In genomic region chr15:73598540-73599195, GRCh38 we compare ENCODE assay signal across 13 cellular contexts. TPM values are rescaled to one million over a fixed set of nuclear protein-coding genes. Genes with fewer than 3 reads are reported as not detected.
DNase-seq lines count a peak whose midpoint lies in the region; ATAC-seq, FAIRE-seq and TF ChIP-seq lines count a peak whose summit lies in the region.
"Had no signal": no experiment of that assay in that cellular context is flagged by ENCODE, and none has a peak within 500 bp of the region (broad histone marks: within the 10 kb centered on the region; RNA-seq: fewer than 3 reads in every experiment).

No MANE protein-coding gene starts in this region.

- no peak overlapping the region for H2AFZ ChIP-seq in GM23338

- H3K4me1 Mint-ChIP-seq in GM23338 (peaks cover 48% of the 10 kb centered on the region), brain (peaks cover 65% of the 10 kb centered on the region)

- no peaks in the 10 kb centered on the region for H3K36me3 Mint-ChIP-seq in GM23338 (ENCODE audit: low read depth)
- H3K36me3 Mint-ChIP-seq in brain: peaks cover 3% of the 10 kb centered on the region

- H3K79me2 ChIP-seq in GM23338 (replicated peaks; ENCODE audit: insufficient read depth): peaks cover 100% of the 10 kb centered on the region

- peak; percentile 12; the same call in 2 of the 3 replicates for ATAC-seq in GM23338
- ATAC-seq: upper lobe of right lung had no signal

- 0 out of 2 replicates have a peak, but pooled peaks cover 2% of the 10 kb centered on the region for H3F3A ChIP-seq in GM23338 (replicated peaks; ENCODE audit: low read depth)

- H3K4me2 ChIP-seq in GM23338: no peak overlapping the region

- H4K20me1 ChIP-seq in GM23338 (replicated peaks; ENCODE audit: insufficient read depth): peaks cover 84% of the 10 kb centered on the region

- H3K4me3 ChIP-seq in GM23338 (no peak overlapping the region), breast epithelium (no peak overlapping the region)
- H3K4me3 ChIP-seq: lung, upper lobe of right lung had no signal

- H3K27me3 Mint-ChIP-seq in GM23338 (ENCODE audit: insufficient read depth, low read depth, poor library complexity): peaks cover 2% of the 10 kb centered on the region
- no peaks in the 10 kb centered on the region for H3K27me3 Mint-ChIP-seq in brain

- H3K36me3 ChIP-seq in GM23338 (ENCODE audit: insufficient read depth) (peaks cover 9% of the 10 kb centered on the region; the same call in 1 of the 2 replicates), breast epithelium (no peaks in the 10 kb centered on the region)
- H3K36me3 ChIP-seq: upper lobe of right lung had no signal

- H3K9me3 Mint-ChIP-seq in GM23338 (no peaks in the 10 kb centered on the region), brain (no peaks in the 10 kb centered on the region)

- DNase-seq in GM23338 (ENCODE audit: low spot score) (no peak), left kidney (ENCODE audit: low read depth, low spot score) (peak; percentile 32), GM12892 (ENCODE audit: insufficient read length) (no peak), breast epithelium (ENCODE audit: low spot score in 2 of 2) (no peak)
- no peak for DNase-seq in stimulated activated CD4-positive, alpha-beta T cell treated with anti-CD3 and anti-CD28 coated beads, Interleukin-4, amount 100 ng/mL, for 4 hours
- DNase-seq: activated gamma-delta T cell, NCI-H1048, NCI-H2227 treated with DMSO at 0.1 percent for 48 hours, nucleus accumbens, upper lobe of right lung had no signal

- no peak overlapping the region for H3K4me3 Mint-ChIP-seq in GM23338
- no peak overlapping the region for H3K4me3 Mint-ChIP-seq in brain

- no peaks in the 10 kb centered on the region for H3K9me2 ChIP-seq in GM23338 (ENCODE audit: insufficient read depth)

- intact Hi-C loops in breast epithelium (cut with DNase I; ENCODE audit: low total_unique reads): no loop called here

- FAIRE-seq in GM12892 (lab: Jason Lieb, UNC): no peak

- no peaks in the 10 kb centered on the region for H3K9me3 ChIP-seq in breast epithelium
- H3K9me3 ChIP-seq: upper lobe of right lung had no signal

- no peaks in the 10 kb centered on the region for H3K27me3 ChIP-seq in GM23338 (ENCODE audit: insufficient read depth)
- no peaks in the 10 kb centered on the region for H3K27me3 ChIP-seq in breast epithelium
- H3K27me3 ChIP-seq: upper lobe of right lung had no signal

- H3K27ac Mint-ChIP-seq in GM23338: no peak overlapping the region
- peak overlapping the region in 3 of 5 experiments; percentile 55 to 72 (median 63) for H3K27ac Mint-ChIP-seq in brain

- no peak for TF ChIP-seq CTCF in GM23338 (conservative IDR thresholded peaks at IDR 0.05; ENCODE audit: low read depth in 2 of 2)
- no peak for TF ChIP-seq CTCF in brain (conservative IDR thresholded peaks at IDR 0.05)
- TF ChIP-seq CTCF in breast epithelium (IDR thresholded peaks at IDR 0.05): no peak

- H3K27ac ChIP-seq in GM23338 (ENCODE audit: low read depth) (no peak overlapping the region), temporal lobe (ENCODE audit: low read depth, low read length) (peak overlapping the region; percentile 13), breast epithelium (no peak overlapping the region)
- H3K27ac ChIP-seq: upper lobe of right lung had no signal

- H3K4me1 ChIP-seq in GM23338 (ENCODE audit: insufficient read depth) (peaks cover 73% of the 10 kb centered on the region), breast epithelium (peaks cover 2 to 27% of the 10 kb centered on the region in 2 donors)

- no peak for TF ChIP-seq POLR2A in GM12892 (IDR thresholded peaks at IDR 0.05; ENCODE audit: low read depth, low read length)
- TF ChIP-seq POLR2A in breast epithelium (IDR thresholded peaks at IDR 0.05): no peak

TF ChIP-seq in GM23338, 12 proteins besides CTCF, POLR2A, EP300 and RAD21:
- TF ChIP-seq ZNF331 (CRISPR knock-in tag; IDR thresholded peaks at IDR 0.05; ENCODE audit: low read depth) (no peak), NANOG (IDR thresholded peaks at IDR 0.05; ENCODE audit: borderline replicate concordance) (no peak), CREB1 (CRISPR knock-in tag; IDR thresholded peaks at IDR 0.05; ENCODE audit: low read depth) (no peak)

RNA-seq across cellular contexts. Expression of gene NPTN, which starts 34.5 kb away (rescaled TPM):
- total RNA-seq in GM23338 (2014; rRNA removed; shearing (Covaris generic)): 113 and 121 TPM in 2 replicates
- 53.0 and 56.3 TPM in 2 replicates for polyA plus RNA-seq in GM23338 (2016; fragmentation: Nextera tagmentation; extraction: Ambion mirVana)
- 102 TPM for polyA plus RNA-seq in brain (ENCODE audit: insufficient read depth, low read depth, low replicate concordance)
- total RNA-seq in temporal lobe: 80.2 TPM
- polyA plus RNA-seq in GM12892 (2012; ENCODE audit: missing spikeins): 29.4 TPM
- 100 to 1,000 TPM in 2 of 3 donors, 10 to 100 TPM in 1; 82.1 to 107 (median 104) TPM for total RNA-seq in breast epithelium
